ENCODE assay signal across 16 cellular contexts in genomic region chr22:19052941-19053551, GRCh38.
A peak's percentile ranks its signal among the peaks of the same experiment; 100 is the strongest.
DNase-seq lines count a peak whose midpoint lies in the region; ATAC-seq and TF ChIP-seq lines count a peak whose summit lies in the region.
"Had no signal": no experiment of that assay in that cellular context is flagged by ENCODE, and none has a peak within 500 bp of the region (broad histone marks: within the 10 kb centered on the region; RNA-seq: fewer than 3 reads in every experiment).

No MANE protein-coding gene starts in this region.

- no peaks in the 10 kb centered on the region for H3K9me3 Mint-ChIP-seq in activated T-helper 17 cell treated with anti-CD3 and anti-CD28 coated beads, Interleukin-2, amount 50 U/mL, for 72 hours
- no peaks in the 10 kb centered on the region for H3K9me3 Mint-ChIP-seq in nephron progenitor cell
- H3K9me3 Mint-ChIP-seq in neural progenitor cell = no peaks in the 10 kb centered on the region
- H3K9me3 Mint-ChIP-seq: CD4-positive, alpha-beta T cell had no signal

- H3K36me3 ChIP-seq in tibial artery (peaks cover 23 to 84% (median 38%) of the 10 kb centered on the region in 3 donors), neural progenitor cell (no peaks in the 10 kb centered on the region)

- H3K36me3 Mint-ChIP-seq in activated T-helper 17 cell treated with anti-CD3 and anti-CD28 coated beads, Interleukin-2, amount 50 U/mL, for 72 hours (ENCODE audit: low read depth) = peaks cover 85% of the 10 kb centered on the region
- peaks cover 72% of the 10 kb centered on the region for H3K36me3 Mint-ChIP-seq in nephron progenitor cell (ENCODE audit: low read depth)
- peaks cover 24% of the 10 kb centered on the region for H3K36me3 Mint-ChIP-seq in neural progenitor cell

- H3K9me3 ChIP-seq in tibial artery = no peaks in the 10 kb centered on the region
- no peaks in the 10 kb centered on the region for H3K9me3 ChIP-seq in neural progenitor cell (ENCODE audit: low read depth)

- H3K79me2 ChIP-seq in neural progenitor cell (ENCODE audit: low read depth) = no peaks in the 10 kb centered on the region

- H3K27ac Mint-ChIP-seq in activated T-helper 17 cell treated with anti-CD3 and anti-CD28 coated beads, Interleukin-2, amount 50 U/mL, for 72 hours = peak overlapping the region; percentile 53
- H3K27ac Mint-ChIP-seq in nephron progenitor cell = peak overlapping the region; percentile 13
- H3K27ac Mint-ChIP-seq in neural progenitor cell = no peak overlapping the region
- H3K27ac Mint-ChIP-seq: B cell had no signal

- H3K27me3 ChIP-seq in tibial artery (no peaks in the 10 kb centered on the region), neural progenitor cell (no peaks in the 10 kb centered on the region)

- H3F3A ChIP-seq in neural progenitor cell (ENCODE audit: low read depth) = no peaks in the 10 kb centered on the region

- peaks cover 5% of the 10 kb centered on the region for H3K4me1 Mint-ChIP-seq in activated T-helper 17 cell treated with anti-CD3 and anti-CD28 coated beads, Interleukin-2, amount 50 U/mL, for 72 hours
- H3K4me1 Mint-ChIP-seq in nephron progenitor cell (no peaks in the 10 kb centered on the region), neural progenitor cell (no peaks in the 10 kb centered on the region)
- H3K4me1 Mint-ChIP-seq: B cell had no signal

- intact Hi-C loops in cardiac septum (cut with DNase I) (no loop called here), left cardiac atrium (cut with DNase I) (no loop called here), tibial artery (cut with DNase I; ENCODE audit: low total_unique reads) (no loop called here)

- TF ChIP-seq CTCF in nephron progenitor cell (IDR thresholded peaks at IDR 0.05) = no peak
- TF ChIP-seq CTCF in tibial artery (IDR thresholded peaks at IDR 0.05) = no peak
- no peak for TF ChIP-seq CTCF in neural progenitor cell (IDR thresholded peaks at IDR 0.05)

- H3K4me1 ChIP-seq in tibial artery = no peaks in the 10 kb centered on the region
- H3K4me1 ChIP-seq in neural progenitor cell = no peaks in the 10 kb centered on the region

- no peak for ATAC-seq in left cardiac atrium
- ATAC-seq in activated T-helper 17 cell treated with anti-CD3 and anti-CD28 coated beads, Interleukin-2, amount 50 U/mL, for 72 hours (replicated peaks) = no peak

- H3K4me3 ChIP-seq in tibial artery (no peak overlapping the region), neural progenitor cell (no peak overlapping the region)

- H3K27ac ChIP-seq in tibial artery = no peak overlapping the region
- no peak overlapping the region for H3K27ac ChIP-seq in neural progenitor cell

- no peak overlapping the region for H3K9ac ChIP-seq in neural progenitor cell

- H4K20me1 ChIP-seq in neural progenitor cell (ENCODE audit: low read depth) = peaks cover 24% of the 10 kb centered on the region

- no peak overlapping the region for H2AFZ ChIP-seq in neural progenitor cell (replicated peaks)

- H3K27me3 Mint-ChIP-seq in activated T-helper 17 cell treated with anti-CD3 and anti-CD28 coated beads, Interleukin-2, amount 50 U/mL, for 72 hours = no peaks in the 10 kb centered on the region
- H3K27me3 Mint-ChIP-seq in nephron progenitor cell (ENCODE audit: low read depth, poor library complexity) = no peaks in the 10 kb centered on the region
- peaks cover 4% of the 10 kb centered on the region for H3K27me3 Mint-ChIP-seq in neural progenitor cell (ENCODE audit: insufficient read depth, low read depth)
- H3K27me3 Mint-ChIP-seq: B cell; CD4-positive, alpha-beta T cell had no signal

- no peak overlapping the region for H3K4me2 ChIP-seq in neural progenitor cell

- H3K4me3 Mint-ChIP-seq in activated T-helper 17 cell treated with anti-CD3 and anti-CD28 coated beads, Interleukin-2, amount 50 U/mL, for 72 hours = no peak overlapping the region
- H3K4me3 Mint-ChIP-seq in nephron progenitor cell (no peak overlapping the region), neural progenitor cell (no peak overlapping the region)
- H3K4me3 Mint-ChIP-seq: B cell; CD4-positive, alpha-beta T cell had no signal

- DNase-seq in cardiac septum (ENCODE audit: low spot score) (peak; percentile 19), left cardiac atrium (no peak), nephron progenitor cell (no peak), tibial artery (peak; percentile 15 to 23), neural progenitor cell (ENCODE audit: low spot score) (no peak), activated gamma-delta T cell (lab: John Stamatoyannopoulos, UW) (no peak)
- DNase-seq: DND-41, GF-D8, KG1, NCI-H1048, NCI-H2107, NCI-H226, NCI-H526 treated with DMSO at 0.1 percent for 48 hours had no signal

Comparison
In these comparisons a context has a peak if more than half of its experiments do, and no peak if none do; other contexts are left out.
1. DNase-seq: peak in cardiac septum (single experiment) and tibial artery (2 of 2); none in left cardiac atrium (single experiment), nephron progenitor cell (single experiment), neural progenitor cell (single experiment) and activated gamma-delta T cell (single experiment).